Comparison of ENCODE assay signal across 10 cellular contexts in genomic region chr4:94338681-94339351, GRCh38. TPM values are rescaled to one million over a fixed set of nuclear protein-coding genes. Genes with fewer than 3 reads are reported as not detected.
A peak's percentile ranks its signal among the peaks of the same experiment; 100 is the strongest.
DNase-seq lines count a peak whose midpoint lies in the region; ATAC-seq, FAIRE-seq and TF ChIP-seq lines count a peak whose summit lies in the region.
"Had no signal": no experiment of that assay in that cellular context is flagged by ENCODE, and none has a peak within 500 bp of the region (broad histone marks: within the 10 kb centered on the region; RNA-seq: fewer than 3 reads in every experiment).

No MANE protein-coding gene starts in this region.

- H3K4me2 ChIP-seq in GM12878 (ENCODE audit: control insufficient read depth, insufficient read depth) (peak overlapping the region; percentile 50), GM23248 (ENCODE audit: unreplicated experiment) (no peak overlapping the region)

- TF ChIP-seq CTCF in GM12878 (IDR thresholded peaks at IDR 0.05 in 2 of 3, conservative IDR thresholded peaks at IDR 0.05 in 1 of 3; ENCODE audit: control insufficient read depth in 2 of 3, extremely low read depth in 1 of 3, insufficient read depth in 1 of 3, low read depth in 3 of 3, low read length in 3 of 3): no peak
- TF ChIP-seq CTCF in breast epithelium (IDR thresholded peaks at IDR 0.05): no peak

- RAD21 ChIA-PET in GM12878 (lab: Charles Lee; ENCODE audit: unreplicated experiment): no interaction called here

- TF ChIP-seq RAD21 in GM12878 (IDR thresholded peaks at IDR 0.05; ENCODE audit: insufficient read depth, low read depth, low read length): no peak

- FAIRE-seq in GM12878 (lab: Jason Lieb, UNC): peak; percentile 79

- peak; percentile 64 for ATAC-seq in GM18505 (IDR thresholded peaks at IDR 0.05; ENCODE audit: unreplicated experiment)
- peak; percentile 77 for ATAC-seq in GM21390 (IDR thresholded peaks at IDR 0.05; ENCODE audit: unreplicated experiment)
- ATAC-seq in HG03432 (IDR thresholded peaks at IDR 0.05; ENCODE audit: unreplicated experiment): peak; percentile 76
- ATAC-seq in GM12878: peak; percentile 80
- ATAC-seq: Right ventricle myocardium inferior had no signal

- SMC1A ChIA-PET in GM12878 (lab: Charles Lee; ENCODE audit: uncharacterized antibody, unreplicated experiment): interaction anchor here (0.8 to 1.2 kb wide), 7 partner anchors 13 to 181 kb away, joined by 3 to 5 read pairs (median 3); partner anchors contain the start of gene PDLIM5

- intact Hi-C loops in GM12878 (cut with micrococcal nuclease; ENCODE audit: unreplicated experiment): no loop called here
- intact Hi-C loops in breast epithelium (cut with DNase I; ENCODE audit: low total_unique reads): no loop called here

- no TSS peak for BruUV-seq in GM12878 (replicated peaks; lab: Mats Ljungman, UMichigan)

- H3K4me1 ChIP-seq in GM12878 (ENCODE audit: control insufficient read depth, insufficient read depth, low read length) (peaks cover 10% of the 10 kb centered on the region), breast epithelium (no peaks in the 10 kb centered on the region), GM23248 (ENCODE audit: insufficient read depth) (no peaks in the 10 kb centered on the region)

- TF ChIP-seq POLR2A in GM18505 (IDR thresholded peaks at IDR 0.05; ENCODE audit: borderline replicate concordance, extremely low read depth, insufficient read depth, insufficient read length) (no peak), GM12878 (IDR thresholded peaks at IDR 0.05; ENCODE audit: low read depth, low read length) (no peak), breast epithelium (IDR thresholded peaks at IDR 0.05) (no peak)

- peak; percentile 11 for DNase-seq in GM12878 (ENCODE audit: low read depth, low spot score)
- DNase-seq in breast epithelium (ENCODE audit: low spot score in 2 of 2): no peak
- no peak for DNase-seq in stimulated activated CD4-positive, alpha-beta T cell treated with anti-CD3 and anti-CD28 coated beads, Interleukin-4, amount 100 ng/mL, for 24 hours
- no peak for DNase-seq in effector CD8-positive, alpha-beta T cell (lab: John Stamatoyannopoulos, UW)
- DNase-seq in GM23248: no peak

- CTCF ChIA-PET in GM12878 (lab: Yijun Ruan, JAX): interaction anchor here (1.5 to 2.1 kb wide), 2 partner anchors 51 to 68 kb away, joined by 3 to 6 read pairs; no protein-coding TSS in a partner anchor

- no peaks in the 10 kb centered on the region for H3F3A ChIP-seq in GM23248 (ENCODE audit: insufficient read depth)

- no peaks in the 10 kb centered on the region for H3K79me2 ChIP-seq in GM12878 (ENCODE audit: control insufficient read depth, insufficient read depth, low read length)
- no peaks in the 10 kb centered on the region for H3K79me2 ChIP-seq in GM23248 (ENCODE audit: insufficient read depth)

- in situ Hi-C loops in GM12878 (cut with MboI): no loop called here
- in situ Hi-C loops in GM23248 (cut with MboI): no loop called here

- H2AFZ ChIP-seq in GM12878 (ENCODE audit: control insufficient read depth, low read depth, low read length): peak overlapping the region; percentile 61
- no peak overlapping the region for H2AFZ ChIP-seq in GM23248

- WGBS in GM12878 (ENCODE audit: insufficient coverage, insufficient replicate concordance, low lambda C conversion rate, missing lambda C conversion rate): 57% methylated on average over 4 of the region's 4 CpGs
- WGBS in GM23248 (ENCODE audit: low coverage in 1 of 2, low lambda C conversion rate in 2 of 2, missing lambda C conversion rate in 2 of 2), 2 experiments: 85 to 88% methylated on average over 4 of the region's 4 CpGs

- H3K9ac ChIP-seq in GM12878 (ENCODE audit: control insufficient read depth, insufficient read depth, low read length) (no peak overlapping the region), GM23248 (no peak overlapping the region)

- no peak for TF ChIP-seq EP300 in GM12878 (IDR thresholded peaks at IDR 0.05; ENCODE audit: borderline replicate concordance in 1 of 2, control insufficient read depth in 1 of 2, low read depth in 2 of 2, low read length in 2 of 2)

- no peaks in the 10 kb centered on the region for H3K9me2 ChIP-seq in GM23248 (ENCODE audit: insufficient read depth)

- no peaks in the 10 kb centered on the region for H3K27me3 ChIP-seq in GM12878 (replicated peaks in 1 of 2; ENCODE audit: control insufficient read depth in 2 of 2, insufficient read depth in 2 of 2, low read length in 1 of 2)
- no peaks in the 10 kb centered on the region for H3K27me3 ChIP-seq in breast epithelium
- H3K27me3 ChIP-seq in GM23248 (replicated peaks; ENCODE audit: insufficient read depth): no peaks in the 10 kb centered on the region

- H3K36me3 ChIP-seq in GM12878 (ENCODE audit: control insufficient read depth in 2 of 2, insufficient read depth in 2 of 2, low read length in 1 of 2): no peaks in the 10 kb centered on the region
- no peaks in the 10 kb centered on the region for H3K36me3 ChIP-seq in breast epithelium
- no peaks in the 10 kb centered on the region for H3K36me3 ChIP-seq in GM23248 (ENCODE audit: low read depth)

- POLR2A ChIA-PET in GM12878 (lab: Charles Lee): interaction anchor here (0.6 kb wide), 1 partner anchor 321 kb away, joined by 3 read pairs; no protein-coding TSS in a partner anchor

- H4K20me1 ChIP-seq in GM12878 (ENCODE audit: control insufficient read depth, insufficient read depth) (no peaks in the 10 kb centered on the region), GM23248 (ENCODE audit: insufficient read depth) (no peaks in the 10 kb centered on the region)

- H3K9me3 ChIP-seq in GM12878 (replicated peaks; ENCODE audit: control insufficient read depth, insufficient read depth, low read length): no peaks in the 10 kb centered on the region; the same call in 2 of the 3 replicates
- H3K9me3 ChIP-seq in breast epithelium: no peaks in the 10 kb centered on the region
- H3K9me3 ChIP-seq in GM23248 (ENCODE audit: low read depth): no peaks in the 10 kb centered on the region

- H3K27ac ChIP-seq in GM12878 (ENCODE audit: control insufficient read depth, insufficient read depth) (peak overlapping the region; percentile 19; the same call in 1 of the 2 replicates), breast epithelium (no peak overlapping the region), GM23248 (no peak overlapping the region)

- H3K4me3 ChIP-seq in GM12878 (no peak overlapping the region), breast epithelium (no peak overlapping the region), GM23248 (no peak overlapping the region)

TF ChIP-seq in GM12878, 131 proteins besides CTCF, POLR2A, EP300 and RAD21:
- 0 out of 2 replicates have a peak, but pooled peaks have one; percentile 55 for TF ChIP-seq MEF2A (IDR thresholded peaks at IDR 0.05; ENCODE audit: insufficient read depth, low read depth, low read length)
- TF ChIP-seq JUNB (IDR thresholded peaks at IDR 0.05): peak; percentile 46
- peak; percentile 24; the same call in 1 of the 2 replicates for TF ChIP-seq CREM (IDR thresholded peaks at IDR 0.05; ENCODE audit: low read depth)
- no peak for TF ChIP-seq WRNIP1 (IDR thresholded peaks at IDR 0.05; ENCODE audit: borderline replicate concordance, low read depth, low read length)
- TF ChIP-seq RUNX3 (IDR thresholded peaks at IDR 0.05; ENCODE audit: low read length): peak; percentile 6; the same call in 1 of the 2 replicates
- peak; percentile 40 for TF ChIP-seq NFIC (IDR thresholded peaks at IDR 0.05; ENCODE audit: low read depth, low read length)

RNA-seq across cellular contexts. Expression of gene HPGDS, which starts 3.8 kb away (rescaled TPM):
- not detected in 2 replicates for total RNA-seq in GM12878 (2013; cell fraction: nucleolus; rRNA removed)
- not detected in 2 replicates for total RNA-seq in GM12878 (2014; rRNA removed)
- not detected in 2 replicates for total RNA-seq in GM12878 (2014; rRNA removed; fragmentation: Illumina TruSeq; extraction: Trizol)
- total RNA-seq in GM12878 (2021): not detected in 2 replicates
- not detected for polyA plus RNA-seq in GM12878 (2011; ENCODE audit: low read depth)
- polyA plus RNA-seq in GM12878 (2011; rRNA removed): not detected in 2 replicates
- polyA plus RNA-seq in GM12878 (2011; cell fraction: cytosol; rRNA removed): not detected in 2 replicates
- not detected in 2 replicates for polyA plus RNA-seq in GM12878 (2011; cell fraction: nucleus; rRNA removed)
- polyA plus RNA-seq in GM12878 (2012): not detected in 2 replicates
- polyA plus RNA-seq in GM12878 (2014; fragmentation: Illumina TruSeq; extraction: Trizol): not detected in 2 replicates
- not detected for polyA plus RNA-seq in GM12878 (2014; fragmentation: Nextera tagmentation; extraction: Ambion mirVana)
- not detected in 2 replicates for polyA plus RNA-seq in GM12878 (2014; rRNA removed)
- not detected for polyA plus RNA-seq in GM12878 (2016; fragmentation: Nextera tagmentation; extraction: Ambion mirVana)
- polyA minus RNA-seq in GM12878 (2011; rRNA and poly(A)+ RNA removed): not detected in 2 replicates
- polyA minus RNA-seq in GM12878 (2011; cell fraction: cytosol; rRNA and poly(A)+ RNA removed): not detected in 2 replicates
- not detected in 2 replicates for polyA minus RNA-seq in GM12878 (2011; cell fraction: nucleus; rRNA and poly(A)+ RNA removed)
- total RNA-seq in breast epithelium: 1 to 10 TPM in 2 of 3 donors, under 1 TPM in 1; 0.98 to 7.5 (median 2.0) TPM
- not detected in 2 replicates for total RNA-seq in GM23248 (2014; rRNA removed; shearing (Covaris generic))
- polyA plus RNA-seq in GM23248 (2016; fragmentation: Nextera tagmentation; extraction: Ambion mirVana): not detected in 2 replicates
- total RNA-seq: mononuclear cell had no signal
